19 cellular contexts compared by ENCODE assay signal in genomic region chr9:113798062-113799030, GRCh38.
DNase-seq lines count a peak whose midpoint lies in the region; ATAC-seq and TF ChIP-seq lines count a peak whose summit lies in the region.
"Had no signal": no experiment of that assay in that cellular context is flagged by ENCODE, and none has a peak within 500 bp of the region (broad histone marks: within the 10 kb centered on the region; RNA-seq: fewer than 3 reads in every experiment).

No MANE protein-coding gene starts in this region.

- intact Hi-C loops in cardiac septum (cut with DNase I) (no loop called here), heart right ventricle (cut with DNase I) (no loop called here)

- peaks cover 0 to 14% (median 0%) of the 10 kb centered on the region in 7 donors for H3K27me3 ChIP-seq in heart right ventricle
- H3K27me3 ChIP-seq: BLaER1 treated with 17β-estradiol and CSF1 and Interleukin-3, amounts not matched to agents 10 nM and 100 nM; SJSA1 had no signal

- H3K36me3 ChIP-seq in heart right ventricle, result no peaks in the 10 kb centered on the region
- H3K36me3 ChIP-seq: BLaER1 treated with 17β-estradiol and CSF1 and Interleukin-3, amounts not matched to agents 10 nM and 100 nM; SJSA1 had no signal

- ATAC-seq in heart right ventricle (no peak), HG03520 (IDR thresholded peaks at IDR 0.05; ENCODE audit: unreplicated experiment) (no peak), HG03045 (IDR thresholded peaks at IDR 0.05; ENCODE audit: unreplicated experiment) (no peak)

- H3K4me3 ChIP-seq in heart right ventricle, result no peak overlapping the region
- H3K4me3 ChIP-seq in fibroblast of villous mesenchyme (ENCODE audit: low read depth, low read length), result no peak overlapping the region
- H3K4me3 ChIP-seq: BLaER1 treated with 17β-estradiol and CSF1 and Interleukin-3, amounts not matched to agents 10 nM and 100 nM; SJSA1 had no signal

- TF ChIP-seq CTCF in heart right ventricle (IDR thresholded peaks at IDR 0.05) (no peak), fibroblast of villous mesenchyme (IDR thresholded peaks at IDR 0.05; ENCODE audit: insufficient read depth, low read depth, low read length) (no peak)

- no peaks in the 10 kb centered on the region for H3K9me3 ChIP-seq in heart right ventricle
- H3K9me3 ChIP-seq: SJSA1 had no signal

- 82 to 86% methylated on average over 13 of the region's 13 CpGs for WGBS in heart right ventricle, 2 donors

- DNase-seq in cardiac septum (ENCODE audit: low spot score), result peak; percentile 46
- DNase-seq in heart right ventricle, result no peak
- peak; percentile 74 for DNase-seq in M059J (ENCODE audit: low read depth)
- peak; percentile 25 for DNase-seq in fibroblast of villous mesenchyme (ENCODE audit: low read depth)
- no peak for DNase-seq in NCI-H2196 (lab: John Stamatoyannopoulos, UW; ENCODE audit: unreplicated experiment)
- no peak for DNase-seq in putamen (ENCODE audit: low spot score)
- DNase-seq: CD8-positive, alpha-beta memory T cell; Kasumi-1; MV-4-11; NCI-H1417 treated with DMSO at 0.1 percent for 48 hours; NCI-H1930; NCI-H446 treated with DMSO at 0.1 percent for 48 hours; NK-92 treated with Interleukin-12 subunit alpha and Interleukin-12 subunit beta, amount 100 ng/mL, for 24 hours; OCI-M1; SW 1271 had no signal

- H3K27ac ChIP-seq in heart right ventricle, result no peak overlapping the region
- H3K27ac ChIP-seq: BLaER1 treated with 17β-estradiol and CSF1 and Interleukin-3, amounts not matched to agents 10 nM and 100 nM; SJSA1 had no signal

- H3K4me1 ChIP-seq in heart right ventricle, result no peaks in the 10 kb centered on the region
- H3K4me1 ChIP-seq: SJSA1 had no signal

Comparison
In these comparisons a context has a peak if more than half of its experiments do, and no peak if none do; other contexts are left out.
1. DNase-seq: peak in cardiac septum (single experiment), M059J (single experiment) and fibroblast of villous mesenchyme (single experiment); none in heart right ventricle (0 of 2), NCI-H2196 (single experiment) and putamen (single experiment).